Comparison of ENCODE assay signal across 19 cellular contexts in the genomic region with DNA sequence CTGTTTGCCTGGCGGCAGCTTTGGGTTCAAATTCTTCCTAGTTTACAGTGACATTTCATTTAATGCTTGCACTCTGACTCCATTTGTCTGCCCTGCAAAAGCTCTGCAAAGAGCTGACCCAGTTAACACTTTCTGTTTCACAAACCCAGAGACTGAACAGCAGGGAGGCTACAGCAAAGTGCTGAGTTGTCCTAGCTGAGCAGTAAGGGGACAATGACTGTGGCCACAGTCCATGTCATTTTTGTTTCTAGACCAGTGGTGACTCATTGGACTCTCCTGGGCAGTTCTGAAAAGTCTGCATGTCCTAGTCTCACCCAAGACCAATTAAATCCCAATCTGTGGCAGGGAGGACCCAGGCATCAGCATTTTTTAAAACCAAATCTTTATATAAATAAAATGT.
DNase-seq lines count a peak whose midpoint lies in the region; ATAC-seq, FAIRE-seq and TF ChIP-seq lines count a peak whose summit lies in the region.
"Had no signal": no experiment of that assay in that cellular context is flagged by ENCODE, and none has a peak within 500 bp of the region (broad histone marks: within the 10 kb centered on the region; RNA-seq: fewer than 3 reads in every experiment).

No MANE protein-coding gene starts in this region.

- peak overlapping the region; percentile 58; the same call in 1 of the 2 replicates for H3K27ac Mint-ChIP-seq in GM23338
- no peak overlapping the region for H3K27ac Mint-ChIP-seq in glutamatergic neuron (ENCODE audit: unreplicated experiment)
- H3K27ac Mint-ChIP-seq: activated naive CD8-positive, alpha-beta T cell; type B pancreatic cell had no signal

- H3K4me2 ChIP-seq in GM23338 (peak overlapping the region; percentile 45), PC-9 (peak overlapping the region; percentile 76; the same call in 1 of the 2 replicates), fibroblast of lung (ENCODE audit: extremely low read depth, insufficient read depth, low read length) (peak overlapping the region; percentile 8)

- intact Hi-C loops in PC-9 (cut with micrococcal nuclease; ENCODE audit: unreplicated experiment): loop anchor here (10.0 kb wide), 1 partner anchor 1018 kb away; no protein-coding TSS in a partner anchor

- no peaks in the 10 kb centered on the region for H3K27me3 ChIP-seq in GM23338 (ENCODE audit: insufficient read depth)
- no peaks in the 10 kb centered on the region for H3K27me3 ChIP-seq in PC-9 (ENCODE audit: insufficient read depth, low read depth)
- no peaks in the 10 kb centered on the region for H3K27me3 ChIP-seq in fibroblast of lung (ENCODE audit: control insufficient read depth, insufficient read depth, low read length)
- no peaks in the 10 kb centered on the region for H3K27me3 ChIP-seq in small intestine (ENCODE audit: control insufficient read depth in 2 of 2, insufficient read depth in 2 of 2, low read length in 2 of 2)

- FAIRE-seq in small intestine (lab: Jason Lieb, UNC): no peak
- FAIRE-seq: colon had no signal

- H3K4me3 ChIP-seq in GM23338 (no peak overlapping the region), PC-9 (no peak overlapping the region), fibroblast of lung (replicated peaks in 1 of 4; ENCODE audit: control extremely low read depth in 1 of 4, insufficient read depth in 1 of 4, low read depth in 3 of 4, low read length in 4 of 4) (no peak overlapping the region), small intestine (ENCODE audit: low read depth in 1 of 2, low read length in 2 of 2) (no peak overlapping the region)

- ATAC-seq in GM23338 (peak; percentile 41; the same call in 1 of the 3 replicates), GM18909 (IDR thresholded peaks at IDR 0.05; ENCODE audit: poor library complexity, unreplicated experiment) (no peak), GM19463 (IDR thresholded peaks at IDR 0.05; ENCODE audit: unreplicated experiment) (no peak)
- ATAC-seq: Panc1, SK-N-SH treated with all-trans-retinoic acid at 6 μM for 48 hours had no signal

- CTCF ChIA-PET in PC-9 (lab: Charles Lee): no interaction called here

- H3K36me3 ChIP-seq in GM23338 (ENCODE audit: insufficient read depth) (no peaks in the 10 kb centered on the region), PC-9 (ENCODE audit: low read depth) (no peaks in the 10 kb centered on the region), fibroblast of lung (ENCODE audit: control insufficient read depth, insufficient read depth, low read length) (no peaks in the 10 kb centered on the region), small intestine (ENCODE audit: control insufficient read depth in 2 of 2, insufficient read depth in 2 of 2, low read length in 2 of 2) (no peaks in the 10 kb centered on the region)

- H3K79me2 ChIP-seq in GM23338 (replicated peaks; ENCODE audit: insufficient read depth) (no peaks in the 10 kb centered on the region), PC-9 (ENCODE audit: low read depth) (no peaks in the 10 kb centered on the region), fibroblast of lung (ENCODE audit: control insufficient read depth, insufficient read depth, low read length) (no peaks in the 10 kb centered on the region)

- no peaks in the 10 kb centered on the region; the same call in 1 of the 2 replicates for H3K9me3 ChIP-seq in PC-9 (ENCODE audit: insufficient read depth, low read depth)
- H3K9me3 ChIP-seq in fibroblast of lung (ENCODE audit: control insufficient read depth, insufficient read depth, low read depth, low read length): no peaks in the 10 kb centered on the region
- H3K9me3 ChIP-seq in small intestine (ENCODE audit: control insufficient read depth, low read depth): no peaks in the 10 kb centered on the region
- H3K9me3 ChIP-seq: Caco-2 had no signal

- H3K36me3 Mint-ChIP-seq in GM23338 (ENCODE audit: low read depth) (peaks cover 38% of the 10 kb centered on the region), glutamatergic neuron (ENCODE audit: unreplicated experiment) (no peaks in the 10 kb centered on the region)
- H3K36me3 Mint-ChIP-seq: activated naive CD8-positive, alpha-beta T cell; type B pancreatic cell had no signal

- H3K4me3 Mint-ChIP-seq in GM23338 (no peak overlapping the region), glutamatergic neuron (ENCODE audit: unreplicated experiment) (no peak overlapping the region)
- H3K4me3 Mint-ChIP-seq: activated naive CD8-positive, alpha-beta T cell; type B pancreatic cell had no signal

- H3K9me2 ChIP-seq in GM23338 (ENCODE audit: insufficient read depth) (no peaks in the 10 kb centered on the region), PC-9 (ENCODE audit: insufficient read depth) (no peaks in the 10 kb centered on the region)

- no peak overlapping the region for H3K27ac ChIP-seq in GM23338 (ENCODE audit: low read depth)
- H3K27ac ChIP-seq in PC-9: peak overlapping the region; percentile 98
- no peak overlapping the region for H3K27ac ChIP-seq in fibroblast of lung (ENCODE audit: insufficient read depth, low read length)
- no peak overlapping the region for H3K27ac ChIP-seq in small intestine (ENCODE audit: low read depth in 1 of 2, low read length in 1 of 2)

- DNase-seq in GM23338 (ENCODE audit: low spot score) (no peak), PC-9 (peak in 1 of 2 experiments; percentile 16), fibroblast of lung (ENCODE audit: low read depth in 2 of 2) (peak in 1 of 2 donors; percentile 14), small intestine (peak; percentile 71), glutamatergic neuron (no peak), GF-D8 (lab: John Stamatoyannopoulos, UW) (no peak)
- DNase-seq: activated CD4-positive, alpha-beta T cell treated with anti-CD3 and anti-CD28 coated beads for 1 hour; Caco-2; EL; NCI-H2029; NCI-H345; stimulated activated CD4-positive, alpha-beta T cell treated with anti-CD3 and anti-CD28 coated beads, Interleukin-12 subunit alpha, Interleukin-12 subunit beta, amount 100 ng/mL, for 4 hours had no signal

- no peaks in the 10 kb centered on the region for H3F3A ChIP-seq in GM23338 (replicated peaks; ENCODE audit: low read depth)
- peaks cover 8% of the 10 kb centered on the region; the same call in 1 of the 2 replicates for H3F3A ChIP-seq in PC-9 (ENCODE audit: insufficient read depth, low read depth)

- H3K9me3 Mint-ChIP-seq in GM23338 (peaks cover 11% of the 10 kb centered on the region), glutamatergic neuron (ENCODE audit: unreplicated experiment) (peaks cover 3% of the 10 kb centered on the region)
- H3K9me3 Mint-ChIP-seq: type B pancreatic cell had no signal

- H3K4me1 ChIP-seq in GM23338 (ENCODE audit: insufficient read depth): peaks cover 43% of the 10 kb centered on the region
- peaks cover 37% of the 10 kb centered on the region for H3K4me1 ChIP-seq in PC-9 (replicated peaks; ENCODE audit: insufficient read depth)
- H3K4me1 ChIP-seq in fibroblast of lung (ENCODE audit: control insufficient read depth, extremely low read depth, insufficient read depth, low read length): peaks cover 18% of the 10 kb centered on the region
- H3K4me1 ChIP-seq in small intestine (ENCODE audit: control insufficient read depth in 2 of 2, insufficient read depth in 1 of 2, low read depth in 1 of 2, low read length in 1 of 2): peaks cover 2 to 5% of the 10 kb centered on the region in 2 donors
- H3K4me1 ChIP-seq: Caco-2 had no signal

- 71 to 92% (median 83%) methylated on average over 1 of the region's 1 CpG for WGBS in small intestine, 3 donors

- no peaks in the 10 kb centered on the region for H4K20me1 ChIP-seq in GM23338 (replicated peaks; ENCODE audit: insufficient read depth)
- no peaks in the 10 kb centered on the region for H4K20me1 ChIP-seq in PC-9 (ENCODE audit: insufficient read depth)
- no peaks in the 10 kb centered on the region for H4K20me1 ChIP-seq in fibroblast of lung (ENCODE audit: control insufficient read depth, extremely low read depth, insufficient read depth, low read length)

- POLR2A ChIA-PET in PC-9 (lab: Charles Lee; ENCODE audit: unreplicated experiment): no interaction called here

- no TSS peak for BruUV-seq in PC-9 (replicated peaks; lab: Mats Ljungman, UMichigan)

- TF ChIP-seq CTCF in GM23338 (conservative IDR thresholded peaks at IDR 0.05; ENCODE audit: low read depth in 2 of 2) (no peak), PC-9 (conservative IDR thresholded peaks at IDR 0.05) (no peak), fibroblast of lung (conservative IDR thresholded peaks at IDR 0.05 in 1 of 2, IDR thresholded peaks at IDR 0.05 in 1 of 2; ENCODE audit: low read depth in 1 of 2, low read length in 2 of 2) (no peak), glutamatergic neuron (IDR thresholded peaks at IDR 0.05; ENCODE audit: partially characterized antibody, unreplicated experiment) (no peak)

- H3K4me1 Mint-ChIP-seq in GM23338 (peaks cover 56% of the 10 kb centered on the region), glutamatergic neuron (ENCODE audit: low read depth, unreplicated experiment) (peaks cover 30% of the 10 kb centered on the region)

- H3K27me3 Mint-ChIP-seq in GM23338 (ENCODE audit: insufficient read depth, low read depth, poor library complexity) (peaks cover 8% of the 10 kb centered on the region), glutamatergic neuron (ENCODE audit: unreplicated experiment) (peaks cover under 1% of the 10 kb centered on the region)

- H3K9ac ChIP-seq in fibroblast of lung (ENCODE audit: insufficient read depth, low read length): no peak overlapping the region

- H2AFZ ChIP-seq in GM23338 (peak overlapping the region; percentile 63; the same call in 1 of the 2 replicates), PC-9 (no peak overlapping the region), fibroblast of lung (ENCODE audit: low read length) (no peak overlapping the region)

TF ChIP-seq in GM23338, 12 proteins besides CTCF, POLR2A, EP300 and RAD21 (continues in another document):
- TF ChIP-seq, protein P1, sequence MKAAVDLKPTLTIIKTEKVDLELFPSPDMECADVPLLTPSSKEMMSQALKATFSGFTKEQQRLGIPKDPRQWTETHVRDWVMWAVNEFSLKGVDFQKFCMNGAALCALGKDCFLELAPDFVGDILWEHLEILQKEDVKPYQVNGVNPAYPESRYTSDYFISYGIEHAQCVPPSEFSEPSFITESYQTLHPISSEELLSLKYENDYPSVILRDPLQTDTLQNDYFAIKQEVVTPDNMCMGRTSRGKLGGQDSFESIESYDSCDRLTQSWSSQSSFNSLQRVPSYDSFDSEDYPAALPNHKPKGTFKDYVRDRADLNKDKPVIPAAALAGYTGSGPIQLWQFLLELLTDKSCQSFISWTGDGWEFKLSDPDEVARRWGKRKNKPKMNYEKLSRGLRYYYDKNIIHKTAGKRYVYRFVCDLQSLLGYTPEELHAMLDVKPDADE (IDR thresholded peaks at IDR 0.05): no peak
- no peak for TF ChIP-seq POLR2AphosphoS5 (IDR thresholded peaks at IDR 0.05; ENCODE audit: low read depth)
- TF ChIP-seq JUNB (IDR thresholded peaks at IDR 0.05; ENCODE audit: unreplicated experiment): no peak
- no peak for TF ChIP-seq EZH2phosphoT487 (IDR thresholded peaks at IDR 0.05; ENCODE audit: unreplicated experiment)
- no peak for TF ChIP-seq ZNF114 (CRISPR knock-in tag; IDR thresholded peaks at IDR 0.05)
- no peak for TF ChIP-seq STAT1 (IDR thresholded peaks at IDR 0.05; ENCODE audit: unreplicated experiment)
- no peak for TF ChIP-seq EZH2 (IDR thresholded peaks at IDR 0.05; ENCODE audit: low read depth, unreplicated experiment)

Comparison
In these comparisons a context has a peak if more than half of its experiments do, and no peak if none do; other contexts are left out.
1. H3K4me2 ChIP-seq: peak in every context shown above with its lines; median percentile 76 in PC-9; 45 in GM23338; 8 in fibroblast of lung.